10 cellular contexts compared by ENCODE assay signal in genomic region chr1:26922901-26923300, GRCh38. TPM values are rescaled to one million over a fixed set of nuclear protein-coding genes. Genes with fewer than 3 reads are reported as not detected.
DNase-seq lines count a peak whose midpoint lies in the region; ATAC-seq, FAIRE-seq and TF ChIP-seq lines count a peak whose summit lies in the region.
"Had no signal": no experiment of that assay in that cellular context is flagged by ENCODE, and none has a peak within 500 bp of the region (broad histone marks: within the 10 kb centered on the region; RNA-seq: fewer than 3 reads in every experiment).

No MANE protein-coding gene starts in this region.

- no TSS peak for BruUV-seq in K562 (replicated peaks; lab: Mats Ljungman, UMichigan)

- peak overlapping the region; percentile 6 for H3K4ac ChIP-seq in mesendoderm (ENCODE audit: low read depth, low read length)

- no peak overlapping the region for H4K5ac ChIP-seq in mesendoderm (ENCODE audit: low read length)

- DNase-seq in AG04450 (ENCODE audit: low read depth, low spot score), result no peak
- no peak for DNase-seq in K562 (ENCODE audit: extremely low read depth in 1 of 4, low spot score in 3 of 4)
- no peak for DNase-seq in mesendoderm
- no peak for DNase-seq in middle frontal gyrus (ENCODE audit: extremely low spot score, low spot score)
- no peak for DNase-seq in mucosa of gallbladder (ENCODE audit: low spot score)
- no peak for DNase-seq in GM13977 (ENCODE audit: low spot score)

- H3K4me3 ChIP-seq in AG04450 (ENCODE audit: low read depth, low read length) (peak overlapping the region; percentile 86), HUES48 (ENCODE audit: low read depth, low read length) (peak overlapping the region; percentile 91), K562 (peak overlapping the region; percentile 79), mesendoderm (ENCODE audit: low read length) (no peak overlapping the region)

- peaks cover 16% of the 10 kb centered on the region for H3K79me1 ChIP-seq in mesendoderm (ENCODE audit: low read length)

- no peak overlapping the region for H4K8ac ChIP-seq in mesendoderm (ENCODE audit: low read depth, low read length)

- no peak overlapping the region for H3K9ac ChIP-seq in HUES48 (ENCODE audit: low read depth, low read length)
- H3K9ac ChIP-seq in K562 (ENCODE audit: insufficient read depth in 1 of 2, low read depth in 2 of 2, low read length in 2 of 2), result peak overlapping the region; percentile 92 to 99
- H3K9ac ChIP-seq in mesendoderm (ENCODE audit: low read length), result peak overlapping the region; percentile 91

- H3K56ac ChIP-seq in mesendoderm (ENCODE audit: low read length), result peak overlapping the region; percentile 98

- no peak for TF ChIP-seq POLR2A in K562 (conservative IDR thresholded peaks at IDR 0.05)

- CTCF ChIA-PET in AG04450 (lab: Charles Lee), result no interaction called here
- CTCF ChIA-PET in K562 (lab: Yijun Ruan, JAX; ENCODE audit: low intra/inter-chr PET ratio), result no interaction called here

- no peak overlapping the region for H3K18ac ChIP-seq in mesendoderm (ENCODE audit: low read length)

- FAIRE-seq in K562 (lab: Jason Lieb, UNC), result no peak

- TF ChIP-seq RAD21 in K562 (CRISPR knock-in tag; conservative IDR thresholded peaks at IDR 0.05 in 1 of 2, IDR thresholded peaks at IDR 0.05 in 1 of 2), result no peak

- no peak overlapping the region for H3K23ac ChIP-seq in mesendoderm (ENCODE audit: low read length)

- H2AK5ac ChIP-seq in mesendoderm (ENCODE audit: low read length), result no peak overlapping the region

- H3K79me2 ChIP-seq in K562 (ENCODE audit: control insufficient read depth, insufficient read depth, low read length), result peaks cover 59% of the 10 kb centered on the region
- H3K79me2 ChIP-seq in mesendoderm (ENCODE audit: control insufficient read depth, insufficient read depth, low read length), result peaks cover 31% of the 10 kb centered on the region

- 17% methylated on average over 3 of the region's 3 CpGs for WGBS in K562 (ENCODE audit: insufficient coverage, low coverage, missing lambda C conversion rate)
- no CpG with 5 or more reads among the region's 3 CpGs for WGBS in mesendoderm (ENCODE audit: extremely low coverage, insufficient coverage, low lambda C conversion rate)

- no peaks in the 10 kb centered on the region for H3K27me3 ChIP-seq in AG04450 (ENCODE audit: control insufficient read depth, insufficient read depth, low read length)
- H3K27me3 ChIP-seq in HUES48 (ENCODE audit: control insufficient read depth, insufficient read depth, low read length), result no peaks in the 10 kb centered on the region
- H3K27me3 ChIP-seq in K562 (ENCODE audit: control insufficient read depth in 2 of 2, insufficient read depth in 2 of 2, low read length in 2 of 2), result no peaks in the 10 kb centered on the region; a peak in 1 of 5 replicates
- H3K27me3 ChIP-seq in mesendoderm (ENCODE audit: insufficient read depth, low read length, poor library complexity), result no peaks in the 10 kb centered on the region
- H3K27me3 ChIP-seq: ascending aorta had no signal

- no peak for TF ChIP-seq CTCF in AG04450 (IDR thresholded peaks at IDR 0.05; ENCODE audit: low read depth, low read length)
- no peak for TF ChIP-seq CTCF in K562 (IDR thresholded peaks at IDR 0.05 in 2 of 3, conservative IDR thresholded peaks at IDR 0.05 in 1 of 3; ENCODE audit: insufficient read depth in 2 of 3, low read depth in 1 of 3, low read length in 3 of 3)
- no peak for TF ChIP-seq CTCF in GM13977 (IDR thresholded peaks at IDR 0.05; ENCODE audit: extremely low read depth, insufficient read depth, missing control alignments)

- in situ Hi-C loops in K562 (cut with MboI) (no loop called here), GM13977 (cut with MboI; ENCODE audit: low pct_unique_long_range_greater_than_20kb, low sequenced_read_pairs, unreplicated experiment) (no loop called here)

- ATAC-seq in K562 (no peak), GM21723 (IDR thresholded peaks at IDR 0.05; ENCODE audit: unreplicated experiment) (no peak)

- no peak overlapping the region for H2BK120ac ChIP-seq in mesendoderm (ENCODE audit: low read depth, low read length)

- H2BK15ac ChIP-seq in mesendoderm (replicated peaks; ENCODE audit: low read depth), result no peak overlapping the region

- H3K4me1 ChIP-seq in HUES48 (ENCODE audit: control insufficient read depth, insufficient read depth, low read length), result peaks cover 9% of the 10 kb centered on the region; the same call in 1 of the 2 replicates
- H3K4me1 ChIP-seq in K562 (replicated peaks in 1 of 2; ENCODE audit: control insufficient read depth in 2 of 2, insufficient read depth in 2 of 2, low read length in 2 of 2), result peaks cover 18% of the 10 kb centered on the region in 2 experiments; a peak in 4 of 5 replicates
- H3K4me1 ChIP-seq in mesendoderm (ENCODE audit: control insufficient read depth, low read depth, low read length), result peaks cover 5% of the 10 kb centered on the region

- H3K9me3 ChIP-seq in AG04450 (ENCODE audit: control insufficient read depth, insufficient read depth, low read length) (peaks cover 3% of the 10 kb centered on the region; the same call in 1 of the 2 replicates), HUES48 (ENCODE audit: control insufficient read depth, insufficient read depth, low read length) (no peaks in the 10 kb centered on the region), K562 (replicated peaks; ENCODE audit: control insufficient read depth, insufficient read depth, low read depth, low read length) (no peaks in the 10 kb centered on the region)
- H3K9me3 ChIP-seq: ascending aorta had no signal

- no peak for TF ChIP-seq EP300 in K562 (IDR thresholded peaks at IDR 0.05; ENCODE audit: low read length)

- no peak overlapping the region for H2BK5ac ChIP-seq in mesendoderm (ENCODE audit: low read length)

- POLR2A ChIA-PET in AG04450 (lab: Yijun Ruan, JAX), result no interaction called here
- POLR2A ChIA-PET in K562 (lab: Yijun Ruan, JAX), result no interaction called here

- no peak overlapping the region for H2AFZ ChIP-seq in K562 (ENCODE audit: low read depth, low read length)

- peak overlapping the region; percentile 97 for H3K4me2 ChIP-seq in K562 (ENCODE audit: insufficient read depth, low read length)
- peak overlapping the region; percentile 43 for H3K4me2 ChIP-seq in mesendoderm (ENCODE audit: low read length)

- H3K36me3 ChIP-seq in HUES48 (ENCODE audit: control insufficient read depth, insufficient read depth, low read length) (peaks cover 44% of the 10 kb centered on the region), K562 (ENCODE audit: control insufficient read depth, insufficient read depth, low read length) (peaks cover 52% of the 10 kb centered on the region), mesendoderm (ENCODE audit: control insufficient read depth, insufficient read depth, low read length) (peaks cover 3% of the 10 kb centered on the region)

- H3K27ac ChIP-seq in AG04450 (ENCODE audit: low read depth, low read length), result no peak overlapping the region
- H3K27ac ChIP-seq in HUES48 (ENCODE audit: low read depth, low read length), result no peak overlapping the region
- H3K27ac ChIP-seq in K562 (ENCODE audit: extremely low read depth, low read depth, low read length), result peak overlapping the region; percentile 92
- no peak overlapping the region for H3K27ac ChIP-seq in mesendoderm (ENCODE audit: low read depth, low read length)

- peaks cover 12% of the 10 kb centered on the region for H4K20me1 ChIP-seq in K562 (replicated peaks; ENCODE audit: control insufficient read depth, insufficient read depth, low read length)

- intact Hi-C loops in K562 (cut with micrococcal nuclease), result no loop called here

- H3K9me1 ChIP-seq in K562 (ENCODE audit: control insufficient read depth, insufficient read depth, low read length), result no peaks in the 10 kb centered on the region

RNA-seq across cellular contexts. Expression of gene NUDC, which starts 1.4 kb away (rescaled TPM):
- 54.0 and 54.1 TPM in 2 replicates for polyA plus RNA-seq in AG04450 (2011; rRNA removed)
- polyA minus RNA-seq in AG04450 (2011; rRNA and poly(A)+ RNA removed), result 30.7 and 40.5 TPM in 2 replicates
- 70.9 and 112 TPM in 2 replicates for total RNA-seq in K562 (2011; cell fraction: chromatin; rRNA removed; ENCODE audit: low replicate concordance)
- total RNA-seq in K562 (2011; cell fraction: nucleolus; rRNA removed), result 73.0 and 85.1 TPM in 2 replicates
- 71.2 and 76.6 TPM in 2 replicates for total RNA-seq in K562 (2011; cell fraction: nucleoplasm; rRNA removed)
- 234 and 265 TPM in 2 replicates for total RNA-seq in K562 (2014; rRNA removed)
- total RNA-seq in K562 (2014; rRNA removed; fragmentation: Illumina TruSeq; extraction: Trizol), result 83.1 and 86.9 TPM in 2 replicates
- 156 and 157 TPM in 2 replicates for total RNA-seq in K562 (2015; rRNA removed; fragmentation: Illumina TruSeq; extraction: Trizol)
- total RNA-seq in K562 (2021), result 160 and 170 TPM in 2 replicates
- polyA plus RNA-seq in K562 (2011; rRNA removed), result 42.5 and 59.7 TPM in 2 replicates
- polyA plus RNA-seq in K562 (2011; cell fraction: cytosol; rRNA removed), result 49.6 and 54.7 TPM in 2 replicates
- polyA plus RNA-seq in K562 (2011; cell fraction: nucleus; rRNA removed), result 56.8 and 59.7 TPM in 2 replicates
- 171 and 247 TPM in 2 replicates for polyA plus RNA-seq in K562 (2012)
- polyA plus RNA-seq in K562 (2014; fragmentation: Illumina TruSeq; extraction: Trizol), result 202 and 219 TPM in 2 replicates
- 10 to 100 TPM in 1 of 2 experiments, 1 to 10 TPM in 1; 9.8 to 18.1 TPM for polyA plus RNA-seq in K562 (2014; fragmentation: Nextera tagmentation; extraction: Ambion mirVana)
- 126 and 149 TPM in 2 replicates for polyA plus RNA-seq in K562 (2014; rRNA removed)
- polyA minus RNA-seq in K562 (2011; rRNA and poly(A)+ RNA removed), result 42.3 and 52.0 TPM in 2 replicates
- 79.7 and 80.2 TPM in 2 replicates for polyA minus RNA-seq in K562 (2011; cell fraction: cytosol; rRNA and poly(A)+ RNA removed)
- 19.4 and 28.9 TPM in 2 replicates for polyA minus RNA-seq in K562 (2011; cell fraction: nucleus; rRNA and poly(A)+ RNA removed)
- polyA plus RNA-seq in mesendoderm (2013, experiment 1 of 2), result 130 TPM
- 130 TPM for polyA plus RNA-seq in mesendoderm (2013, experiment 2 of 2)
- total RNA-seq in mucosa of gallbladder, result 70.8 TPM

RNA-seq across cellular contexts. Expression of gene NR0B2, which starts 9.1 kb away (rescaled TPM):
- not detected in 2 replicates for polyA plus RNA-seq in AG04450 (2011; rRNA removed)
- polyA minus RNA-seq in AG04450 (2011; rRNA and poly(A)+ RNA removed), result not detected in 2 replicates
- not detected in 2 replicates for total RNA-seq in K562 (2011; cell fraction: chromatin; rRNA removed; ENCODE audit: low replicate concordance)
- not detected in 2 replicates for total RNA-seq in K562 (2011; cell fraction: nucleolus; rRNA removed)
- total RNA-seq in K562 (2011; cell fraction: nucleoplasm; rRNA removed), result not detected in 2 replicates
- not detected in 2 replicates for total RNA-seq in K562 (2014; rRNA removed)
- not detected in 2 replicates for total RNA-seq in K562 (2014; rRNA removed; fragmentation: Illumina TruSeq; extraction: Trizol)
- total RNA-seq in K562 (2015; rRNA removed; fragmentation: Illumina TruSeq; extraction: Trizol), result not detected in 2 replicates
- total RNA-seq in K562 (2021), result not detected in 2 replicates
- polyA plus RNA-seq in K562 (2011; rRNA removed), result not detected in 2 replicates
- polyA plus RNA-seq in K562 (2011; cell fraction: cytosol; rRNA removed), result 0.06 TPM in 1 of 2 replicates, not detected in the other
- not detected in 2 replicates for polyA plus RNA-seq in K562 (2011; cell fraction: nucleus; rRNA removed)
- polyA plus RNA-seq in K562 (2012), result 0.08 TPM in 1 of 2 replicates, not detected in the other
- polyA plus RNA-seq in K562 (2014; fragmentation: Illumina TruSeq; extraction: Trizol), result not detected in 2 replicates
- polyA plus RNA-seq in K562 (2014; fragmentation: Nextera tagmentation; extraction: Ambion mirVana), result not detected
- not detected in 2 replicates for polyA plus RNA-seq in K562 (2014; rRNA removed)
- polyA minus RNA-seq in K562 (2011; rRNA and poly(A)+ RNA removed), result not detected in 2 replicates
- not detected in 2 replicates for polyA minus RNA-seq in K562 (2011; cell fraction: cytosol; rRNA and poly(A)+ RNA removed)
- polyA minus RNA-seq in K562 (2011; cell fraction: nucleus; rRNA and poly(A)+ RNA removed), result not detected in 2 replicates
- polyA plus RNA-seq in mesendoderm (2013, experiment 1 of 2), result not detected
- not detected for polyA plus RNA-seq in mesendoderm (2013, experiment 2 of 2)
- 98.9 TPM for total RNA-seq in mucosa of gallbladder
- total RNA-seq: ascending aorta, renal cortical epithelial cell had no signal

RNA-seq across cellular contexts. Expression of gene GPATCH3, which starts 22.6 kb away (rescaled TPM):
- polyA plus RNA-seq in AG04450 (2011; rRNA removed) (6.2 and 6.5 TPM in 2 replicates), K562 (2011; rRNA removed) (5.4 and 7.2 TPM in 2 replicates), K562 (2014; fragmentation: Illumina TruSeq; extraction: Trizol) (14.4 and 17.5 TPM in 2 replicates), K562 (2014; fragmentation: Nextera tagmentation; extraction: Ambion mirVana) (1 to 10 TPM; 1.6 to 4.9 TPM), K562 (2014; rRNA removed) (13.3 and 16.1 TPM in 2 replicates)
- 8.4 and 8.7 TPM in 2 replicates for polyA minus RNA-seq in AG04450 (2011; rRNA and poly(A)+ RNA removed)
- 15.2 and 22.9 TPM in 2 replicates for total RNA-seq in K562 (2011; cell fraction: chromatin; rRNA removed; ENCODE audit: low replicate concordance)
- total RNA-seq in K562 (2011; cell fraction: nucleolus; rRNA removed), result 20.1 and 20.7 TPM in 2 replicates
- 11.5 and 12.9 TPM in 2 replicates for total RNA-seq in K562 (2011; cell fraction: nucleoplasm; rRNA removed)
- total RNA-seq in K562 (2014; rRNA removed) (16.4 and 21.0 TPM in 2 replicates), K562 (2014; rRNA removed; fragmentation: Illumina TruSeq; extraction: Trizol) (8.6 and 9.9 TPM in 2 replicates), K562 (2015; rRNA removed; fragmentation: Illumina TruSeq; extraction: Trizol) (15.3 and 16.2 TPM in 2 replicates), K562 (2021) (22.5 and 23.0 TPM in 2 replicates), mucosa of gallbladder (13.7 TPM)
- polyA plus RNA-seq in K562 (2011; cell fraction: cytosol; rRNA removed), result 7.0 and 9.7 TPM in 2 replicates
- polyA plus RNA-seq in K562 (2011; cell fraction: nucleus; rRNA removed), result 10.6 and 15.3 TPM in 2 replicates
- 13.1 and 16.8 TPM in 2 replicates for polyA plus RNA-seq in K562 (2012)
- polyA minus RNA-seq in K562 (2011; rRNA and poly(A)+ RNA removed), result 6.1 and 6.7 TPM in 2 replicates
- 3.6 and 6.0 TPM in 2 replicates for polyA minus RNA-seq in K562 (2011; cell fraction: cytosol; rRNA and poly(A)+ RNA removed)
- 8.1 and 10.2 TPM in 2 replicates for polyA minus RNA-seq in K562 (2011; cell fraction: nucleus; rRNA and poly(A)+ RNA removed)
- polyA plus RNA-seq in mesendoderm (2013, experiment 1 of 2), result 14.2 TPM
- polyA plus RNA-seq in mesendoderm (2013, experiment 2 of 2), result 15.0 TPM

RNA-seq across cellular contexts. Expression of gene GPN2, which starts 32.8 kb away (rescaled TPM):
- polyA plus RNA-seq in AG04450 (2011; rRNA removed) (28.7 and 40.3 TPM in 2 replicates), K562 (2011; rRNA removed) (45.1 and 64.7 TPM in 2 replicates), K562 (2014; fragmentation: Illumina TruSeq; extraction: Trizol) (23.2 and 34.0 TPM in 2 replicates), K562 (2014; fragmentation: Nextera tagmentation; extraction: Ambion mirVana) (10 to 100 TPM in 1 of 2 experiments, 1 to 10 TPM in 1; 9.9 to 11.4 TPM), K562 (2014; rRNA removed) (17.4 and 31.8 TPM in 2 replicates)
- polyA minus RNA-seq in AG04450 (2011; rRNA and poly(A)+ RNA removed), result 34.6 and 49.0 TPM in 2 replicates
- total RNA-seq in K562 (2011; cell fraction: chromatin; rRNA removed; ENCODE audit: low replicate concordance), result 37.7 and 65.6 TPM in 2 replicates
- 41.7 and 49.9 TPM in 2 replicates for total RNA-seq in K562 (2011; cell fraction: nucleolus; rRNA removed)
- 42.3 and 47.5 TPM in 2 replicates for total RNA-seq in K562 (2011; cell fraction: nucleoplasm; rRNA removed)
- total RNA-seq in K562 (2014; rRNA removed) (16.3 and 26.7 TPM in 2 replicates), K562 (2014; rRNA removed; fragmentation: Illumina TruSeq; extraction: Trizol) (19.3 and 20.4 TPM in 2 replicates), K562 (2015; rRNA removed; fragmentation: Illumina TruSeq; extraction: Trizol) (27.0 and 28.0 TPM in 2 replicates), K562 (2021) (58.8 and 59.0 TPM in 2 replicates), mucosa of gallbladder (31.5 TPM)
- polyA plus RNA-seq in K562 (2011; cell fraction: cytosol; rRNA removed), result 37.8 and 64.5 TPM in 2 replicates
- polyA plus RNA-seq in K562 (2011; cell fraction: nucleus; rRNA removed), result 49.3 and 52.7 TPM in 2 replicates
- 32.5 and 46.9 TPM in 2 replicates for polyA plus RNA-seq in K562 (2012)
- 40.1 and 57.8 TPM in 2 replicates for polyA minus RNA-seq in K562 (2011; rRNA and poly(A)+ RNA removed)
- polyA minus RNA-seq in K562 (2011; cell fraction: cytosol; rRNA and poly(A)+ RNA removed), result 52.9 and 56.0 TPM in 2 replicates
- 15.4 and 16.0 TPM in 2 replicates for polyA minus RNA-seq in K562 (2011; cell fraction: nucleus; rRNA and poly(A)+ RNA removed)
- polyA plus RNA-seq in mesendoderm (2013, experiment 1 of 2), result 29.9 TPM
- 30.8 TPM for polyA plus RNA-seq in mesendoderm (2013, experiment 2 of 2)

RNA-seq across cellular contexts. Expression of gene KDF1, which starts 37.4 kb away (rescaled TPM):
- polyA plus RNA-seq in AG04450 (2011; rRNA removed) (0.06 TPM in 1 of 2 replicates, not detected in the other), K562 (2011; rRNA removed) (1.4 and 4.8 TPM in 2 replicates), K562 (2014; fragmentation: Illumina TruSeq; extraction: Trizol) (1.3 and 1.9 TPM in 2 replicates), K562 (2014; fragmentation: Nextera tagmentation; extraction: Ambion mirVana) (under 1 TPM; 0.38 to 0.48 TPM), K562 (2014; rRNA removed) (1.0 and 1.3 TPM in 2 replicates)
- polyA minus RNA-seq in AG04450 (2011; rRNA and poly(A)+ RNA removed), result not detected in 2 replicates
- 1.2 and 3.2 TPM in 2 replicates for total RNA-seq in K562 (2011; cell fraction: chromatin; rRNA removed; ENCODE audit: low replicate concordance)
- 2.0 and 2.1 TPM in 2 replicates for total RNA-seq in K562 (2011; cell fraction: nucleolus; rRNA removed)
- 1.5 and 1.8 TPM in 2 replicates for total RNA-seq in K562 (2011; cell fraction: nucleoplasm; rRNA removed)
- total RNA-seq in K562 (2014; rRNA removed) (0.73 and 2.6 TPM in 2 replicates), K562 (2014; rRNA removed; fragmentation: Illumina TruSeq; extraction: Trizol) (0.62 and 0.73 TPM in 2 replicates), K562 (2015; rRNA removed; fragmentation: Illumina TruSeq; extraction: Trizol) (0.53 and 0.83 TPM in 2 replicates), K562 (2021) (1.9 and 2.4 TPM in 2 replicates), mucosa of gallbladder (20.8 TPM)
- polyA plus RNA-seq in K562 (2011; cell fraction: cytosol; rRNA removed), result 4.7 and 4.9 TPM in 2 replicates
- 3.2 and 3.7 TPM in 2 replicates for polyA plus RNA-seq in K562 (2011; cell fraction: nucleus; rRNA removed)
- 1.2 and 3.1 TPM in 2 replicates for polyA plus RNA-seq in K562 (2012)
- polyA minus RNA-seq in K562 (2011; rRNA and poly(A)+ RNA removed), result 2.2 and 4.5 TPM in 2 replicates
- polyA minus RNA-seq in K562 (2011; cell fraction: cytosol; rRNA and poly(A)+ RNA removed), result 2.3 and 3.9 TPM in 2 replicates
- polyA minus RNA-seq in K562 (2011; cell fraction: nucleus; rRNA and poly(A)+ RNA removed), result 0.81 and 1.4 TPM in 2 replicates
- 9.8 TPM for polyA plus RNA-seq in mesendoderm (2013, experiment 1 of 2)
- polyA plus RNA-seq in mesendoderm (2013, experiment 2 of 2), result 9.7 TPM
- total RNA-seq: ascending aorta had no signal

Comparison
In these comparisons a context has a peak if more than half of its experiments do, and no peak if none do; other contexts are left out.
1. RNA of gene NR0B2, which starts 9.1 kb away (total RNA-seq): 98.9 TPM in mucosa of gallbladder (single experiment); not detected in K562; every median in the first group is over 10 times any median in the second.